Comparison of ENCODE assay signal across 14 cellular contexts in genomic region chr9:36208521-36209253, GRCh38. TPM values are rescaled to one million over a fixed set of nuclear protein-coding genes. Genes with fewer than 3 reads are reported as not detected.
DNase-seq lines count a peak whose midpoint lies in the region; ATAC-seq and TF ChIP-seq lines count a peak whose summit lies in the region.
"Had no signal": no experiment of that assay in that cellular context is flagged by ENCODE, and none has a peak within 500 bp of the region (broad histone marks: within the 10 kb centered on the region; RNA-seq: fewer than 3 reads in every experiment).

No MANE protein-coding gene starts in this region.

- peak overlapping the region; percentile 66 for H3K27ac ChIP-seq in WERI-Rb-1

- no peaks in the 10 kb centered on the region for H3K9me3 ChIP-seq in WERI-Rb-1 (ENCODE audit: severe bottlenecking)

- no peak for TF ChIP-seq CTCF in WERI-Rb-1 (IDR thresholded peaks at IDR 0.05; ENCODE audit: low read depth, low read length)
- TF ChIP-seq CTCF in endothelial cell (IDR thresholded peaks at IDR 0.05; ENCODE audit: unreplicated experiment), result no peak
- no peak for TF ChIP-seq CTCF in mesothelial cell of epicardium (IDR thresholded peaks at IDR 0.05; ENCODE audit: unreplicated experiment)

- no peak for ATAC-seq in stimulated activated effector memory CD8-positive, alpha-beta T cell treated with anti-CD3 and anti-CD28 coated beads, Interleukin-12 subunit alpha, Interleukin-12 subunit beta, amount 100 ng/mL, for 72 hours

- no peaks in the 10 kb centered on the region for H3K9me3 Mint-ChIP-seq in activated naive CD4-positive, alpha-beta T cell treated with anti-CD3 and anti-CD28 coated beads for 36 hours
- H3K9me3 Mint-ChIP-seq in endothelial cell (ENCODE audit: unreplicated experiment) (no peaks in the 10 kb centered on the region), mesothelial cell of epicardium (no peaks in the 10 kb centered on the region)
- H3K9me3 Mint-ChIP-seq in stimulated activated effector memory CD8-positive, alpha-beta T cell treated with anti-CD3 and anti-CD28 coated beads, Interleukin-12 subunit alpha, Interleukin-12 subunit beta, amount 100 ng/mL, for 72 hours, result no peaks in the 10 kb centered on the region
- H3K9me3 Mint-ChIP-seq: IgD-negative memory B cell had no signal

- no peak overlapping the region for H3K4me3 Mint-ChIP-seq in activated naive CD4-positive, alpha-beta T cell treated with anti-CD3 and anti-CD28 coated beads for 36 hours
- H3K4me3 Mint-ChIP-seq in endothelial cell (ENCODE audit: unreplicated experiment), result peak overlapping the region; percentile 15
- H3K4me3 Mint-ChIP-seq in stimulated activated effector memory CD8-positive, alpha-beta T cell treated with anti-CD3 and anti-CD28 coated beads, Interleukin-12 subunit alpha, Interleukin-12 subunit beta, amount 100 ng/mL, for 72 hours, result peak overlapping the region; percentile 55
- no peak overlapping the region for H3K4me3 Mint-ChIP-seq in mesothelial cell of epicardium
- H3K4me3 Mint-ChIP-seq: IgD-negative memory B cell had no signal

- H3K4me3 ChIP-seq in WERI-Rb-1 (ENCODE audit: low read depth, low read length), result no peak overlapping the region

- CTCF ChIA-PET in activated naive CD4-positive, alpha-beta T cell treated with anti-CD3 and anti-CD28 coated beads for 36 hours (lab: Charles Lee), result interaction anchor here (1.2 kb wide), 1 partner anchor 11 kb away, joined by 3 read pairs; no protein-coding TSS in a partner anchor

- H3K36me3 Mint-ChIP-seq in activated naive CD4-positive, alpha-beta T cell treated with anti-CD3 and anti-CD28 coated beads for 36 hours (ENCODE audit: low read depth), result peaks cover 52% of the 10 kb centered on the region
- H3K36me3 Mint-ChIP-seq in endothelial cell (ENCODE audit: low read depth, unreplicated experiment) (peaks cover 75% of the 10 kb centered on the region), mesothelial cell of epicardium (peaks cover 34% of the 10 kb centered on the region)
- H3K36me3 Mint-ChIP-seq in stimulated activated effector memory CD8-positive, alpha-beta T cell treated with anti-CD3 and anti-CD28 coated beads, Interleukin-12 subunit alpha, Interleukin-12 subunit beta, amount 100 ng/mL, for 72 hours, result peaks cover 100% of the 10 kb centered on the region

- peaks cover 47% of the 10 kb centered on the region for H3K4me1 Mint-ChIP-seq in activated naive CD4-positive, alpha-beta T cell treated with anti-CD3 and anti-CD28 coated beads for 36 hours (ENCODE audit: low read depth)
- H3K4me1 Mint-ChIP-seq in endothelial cell (ENCODE audit: unreplicated experiment) (peaks cover 52% of the 10 kb centered on the region), mesothelial cell of epicardium (no peaks in the 10 kb centered on the region)
- H3K4me1 Mint-ChIP-seq in stimulated activated effector memory CD8-positive, alpha-beta T cell treated with anti-CD3 and anti-CD28 coated beads, Interleukin-12 subunit alpha, Interleukin-12 subunit beta, amount 100 ng/mL, for 72 hours, result peaks cover 61% of the 10 kb centered on the region

- intact Hi-C loops in activated naive CD4-positive, alpha-beta T cell treated with anti-CD3 and anti-CD28 coated beads for 36 hours (cut with micrococcal nuclease), result no loop called here

- H3K27me3 ChIP-seq in WERI-Rb-1 (ENCODE audit: insufficient read depth, low read depth, severe bottlenecking), result no peaks in the 10 kb centered on the region

- H3K27me3 Mint-ChIP-seq in activated naive CD4-positive, alpha-beta T cell treated with anti-CD3 and anti-CD28 coated beads for 36 hours (ENCODE audit: low read depth), result no peaks in the 10 kb centered on the region
- H3K27me3 Mint-ChIP-seq in endothelial cell (ENCODE audit: unreplicated experiment), result peaks cover 9% of the 10 kb centered on the region
- H3K27me3 Mint-ChIP-seq in mesothelial cell of epicardium (ENCODE audit: low read depth), result no peaks in the 10 kb centered on the region
- H3K27me3 Mint-ChIP-seq: IgD-negative memory B cell had no signal

- H3K36me3 ChIP-seq in WERI-Rb-1, result peaks cover 94% of the 10 kb centered on the region

- H3K27ac Mint-ChIP-seq in activated naive CD4-positive, alpha-beta T cell treated with anti-CD3 and anti-CD28 coated beads for 36 hours, result peak overlapping the region; percentile 46
- H3K27ac Mint-ChIP-seq in endothelial cell (ENCODE audit: unreplicated experiment), result peak overlapping the region; percentile 19
- H3K27ac Mint-ChIP-seq in stimulated activated effector memory CD8-positive, alpha-beta T cell treated with anti-CD3 and anti-CD28 coated beads, Interleukin-12 subunit alpha, Interleukin-12 subunit beta, amount 100 ng/mL, for 72 hours, result peak overlapping the region; percentile 94
- H3K27ac Mint-ChIP-seq in mesothelial cell of epicardium, result no peak overlapping the region

- DNase-seq in activated naive CD4-positive, alpha-beta T cell treated with anti-CD3 and anti-CD28 coated beads for 36 hours, result no peak
- DNase-seq in activated naive CD4-positive, alpha-beta T cell (lab: John Stamatoyannopoulos, UW), result no peak
- peak; percentile 15 for DNase-seq in WERI-Rb-1
- no peak for DNase-seq in endothelial cell (ENCODE audit: low spot score)
- no peak for DNase-seq in stimulated activated effector memory CD8-positive, alpha-beta T cell treated with anti-CD3 and anti-CD28 coated beads, Interleukin-12 subunit alpha, Interleukin-12 subunit beta, amount 100 ng/mL, for 72 hours (ENCODE audit: low spot score in 2 of 2)
- no peak for DNase-seq in mesothelial cell of epicardium (ENCODE audit: low spot score in 2 of 2, unreplicated experiment in 2 of 2)
- DNase-seq in AG08396 (ENCODE audit: low spot score), result no peak
- no peak for DNase-seq in stimulated activated CD4-positive, alpha-beta T cell treated with anti-CD3 and anti-CD28 coated beads, Interleukin-4, amount 100 ng/mL, for 1 hour
- DNase-seq: activated CD8-positive, alpha-beta memory T cell treated with anti-CD3 and anti-CD28 coated beads, Interleukin-2, amount 50 U/mL, for 48 hours; hippocampal formation; NCI-H2029; stimulated activated CD8-positive, alpha-beta memory T cell treated with anti-CD3 and anti-CD28 coated beads, Interleukin-4, amount 100 ng/mL, for 48 hours; SW 1271 had no signal

RNA-seq across cellular contexts. Expression of gene CLTA, which starts 18.0 kb away (rescaled TPM):
- total RNA-seq in activated naive CD4-positive, alpha-beta T cell treated with anti-CD3 and anti-CD28 coated beads for 36 hours, result 100 to 1,000 TPM in 1 of 2 experiments, 10 to 100 TPM in 1; 96.4 to 101 TPM
- total RNA-seq in endothelial cell (ENCODE audit: unreplicated experiment) (330 TPM), mesothelial cell of epicardium (173 to 181 TPM (median 180 TPM) in 3 replicates)

RNA-seq across cellular contexts. Expression of gene CCIN, which starts 39.5 kb away (rescaled TPM):
- not detected for total RNA-seq in activated naive CD4-positive, alpha-beta T cell treated with anti-CD3 and anti-CD28 coated beads for 36 hours
- total RNA-seq in endothelial cell (ENCODE audit: unreplicated experiment), result not detected
- 0.33 to 0.52 TPM (median 0.40 TPM) in 3 replicates for total RNA-seq in mesothelial cell of epicardium

RNA-seq across cellular contexts. Expression of gene GNE, which starts 49.6 kb away (rescaled TPM):
- 10 to 100 TPM; 14.5 to 15.2 TPM for total RNA-seq in activated naive CD4-positive, alpha-beta T cell treated with anti-CD3 and anti-CD28 coated beads for 36 hours
- 12.0 TPM for total RNA-seq in endothelial cell (ENCODE audit: unreplicated experiment)
- 12.1 to 13.4 TPM (median 12.4 TPM) in 3 replicates for total RNA-seq in mesothelial cell of epicardium

Comparison
In these comparisons a context has a peak if more than half of its experiments do, and no peak if none do; other contexts are left out.
1. H3K4me3 Mint-ChIP-seq: peak in endothelial cell (single experiment) and stimulated activated effector memory CD8-positive, alpha-beta T cell treated with anti-CD3 and anti-CD28 coated beads, Interleukin-12 subunit alpha, Interleukin-12 subunit beta, amount 100 ng/mL, for 72 hours (single experiment); none in activated naive CD4-positive, alpha-beta T cell treated with anti-CD3 and anti-CD28 coated beads for 36 hours (single experiment) and mesothelial cell of epicardium (single experiment).